In the genomic region with DNA sequence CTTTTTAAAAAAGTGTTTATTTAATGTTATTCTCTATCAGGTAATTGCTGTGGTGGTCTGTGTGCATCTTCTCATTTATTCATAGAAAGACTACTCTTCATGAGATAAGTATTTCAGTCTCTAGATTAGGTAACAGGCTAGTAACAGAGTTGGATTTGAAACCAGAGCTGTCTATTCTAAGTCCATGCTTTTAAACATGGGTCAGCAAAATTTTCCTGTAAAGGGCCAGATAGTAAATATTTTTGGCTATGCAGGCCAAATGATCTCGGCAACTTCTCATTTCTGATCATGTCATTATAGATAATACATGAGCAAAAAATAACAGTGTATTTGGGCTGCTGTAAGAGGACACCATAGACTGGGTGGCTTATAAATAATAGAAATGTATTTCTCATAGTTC, we compare ENCODE assay signal across 27 cellular contexts.
"Had no signal": no experiment of that assay in that cellular context is flagged by ENCODE, and none has a peak within 500 bp of the region (broad histone marks: within the 10 kb centered on the region; RNA-seq: fewer than 3 reads in every experiment).

No MANE protein-coding gene starts in this region.

- H3K9me3 ChIP-seq: colonic mucosa, esophagus muscularis mucosa, esophagus squamous epithelium, gastrocnemius medialis, gastroesophageal sphincter, heart left ventricle, heart right ventricle had no signal

- DNase-seq: colonic mucosa; cortex of kidney; dermis blood vessel endothelial cell; effector CD4-positive, alpha-beta T cell; effector CD8-positive, alpha-beta T cell; effector memory CD4-positive, alpha-beta T cell; effector memory CD8-positive, alpha-beta T cell; endodermal cell; erythroblast; esophagus squamous epithelium; foreskin fibroblast; foreskin keratinocyte; foreskin melanocyte; gastrocnemius medialis; glutamatergic neuron; head of caudate nucleus; heart left ventricle; heart right ventricle had no signal

- H3K27ac ChIP-seq: colonic mucosa, coronary artery, epithelial cell of prostate, esophagus muscularis mucosa, esophagus squamous epithelium, foreskin keratinocyte, gastrocnemius medialis, gastroesophageal sphincter, heart left ventricle, heart right ventricle had no signal

- H3K4me3 ChIP-seq: colonic mucosa, coronary artery, dorsolateral prefrontal cortex, esophagus muscularis mucosa, esophagus squamous epithelium, gastrocnemius medialis, gastroesophageal sphincter, heart left ventricle, heart right ventricle had no signal

- H3K27me3 ChIP-seq: colonic mucosa, dorsolateral prefrontal cortex, esophagus muscularis mucosa, esophagus squamous epithelium, foreskin keratinocyte, gastrocnemius medialis, gastroesophageal sphincter, heart left ventricle, heart right ventricle had no signal

- ATAC-seq: effector memory CD8-positive, alpha-beta T cell; esophagus mucosa; foreskin keratinocyte; gastrocnemius medialis; gastroesophageal sphincter; heart left ventricle; heart right ventricle had no signal

- FAIRE-seq: colon, endothelial cell of umbilical vein, frontal cortex had no signal

- H3K36me3 ChIP-seq: colonic mucosa, esophagus muscularis mucosa, esophagus squamous epithelium, gastrocnemius medialis, gastroesophageal sphincter, heart left ventricle, heart right ventricle had no signal

- H3K4me1 ChIP-seq: colonic mucosa, foreskin keratinocyte, gastrocnemius medialis had no signal
